In genomic region chr1:2413495-2414296, GRCh38 we compare ENCODE assay signal across 1 cellular context.
A peak's percentile ranks its signal among the peaks of the same experiment; 100 is the strongest.
TF ChIP-seq lines count a peak whose summit lies in the region.

No MANE protein-coding gene starts in this region.

TF ChIP-seq in HepG2, 621 proteins besides CTCF, POLR2A, EP300 and RAD21 (continues in another document):
- TF ChIP-seq GATAD2A (CRISPR knock-in tag; IDR thresholded peaks at IDR 0.05) (0 out of 2 replicates have a peak, but pooled peaks have one; percentile 28), ZFP1 (CRISPR knock-in tag; IDR thresholded peaks at IDR 0.05) (no peak), EED (CRISPR knock-in tag; IDR thresholded peaks at IDR 0.05) (no peak), HMGXB4 (CRISPR knock-in tag; IDR thresholded peaks at IDR 0.05; ENCODE audit: borderline replicate concordance in 1 of 2, low read depth in 1 of 2) (peak; percentile 11 to 27; a peak in 1 of 4 replicates), POLR2G (IDR thresholded peaks at IDR 0.05; ENCODE audit: low read depth, low read length) (peak; percentile 53), ATF3 (CRISPR knock-in tag; IDR thresholded peaks at IDR 0.05) (no peak), NCOA2 (CRISPR knock-in tag; IDR thresholded peaks at IDR 0.05) (0 out of 2 replicates have a peak, but pooled peaks have one; percentile 8), ZNF367 (CRISPR knock-in tag; IDR thresholded peaks at IDR 0.05; ENCODE audit: borderline replicate concordance) (no peak), SMARCC2 (IDR thresholded peaks at IDR 0.05) (no peak), ZNF569 (CRISPR knock-in tag; IDR thresholded peaks at IDR 0.05; ENCODE audit: borderline replicate concordance) (no peak), REPIN1 (CRISPR knock-in tag; IDR thresholded peaks at IDR 0.05; ENCODE audit: borderline replicate concordance, low read depth) (0 out of 2 replicates have a peak, but pooled peaks have one; percentile 49), ZNF12 (CRISPR knock-in tag; IDR thresholded peaks at IDR 0.05) (no peak), ZNF782 (CRISPR knock-in tag; IDR thresholded peaks at IDR 0.05; ENCODE audit: borderline replicate concordance) (no peak), HNF4A (CRISPR knock-in tag; IDR thresholded peaks at IDR 0.05) (peak; percentile 17; the same call in 1 of the 2 replicates), HNF1B (CRISPR knock-in tag; IDR thresholded peaks at IDR 0.05) (peak; percentile 70; the same call in 1 of the 2 replicates), ZNF501 (CRISPR knock-in tag; IDR thresholded peaks at IDR 0.05) (peak; percentile 86), FOXA3 (CRISPR knock-in tag; IDR thresholded peaks at IDR 0.05) (0 out of 2 replicates have a peak, but pooled peaks have one; percentile 1), ZUFSP (CRISPR knock-in tag; IDR thresholded peaks at IDR 0.05; ENCODE audit: borderline replicate concordance) (no peak), ZBTB37 (CRISPR knock-in tag; IDR thresholded peaks at IDR 0.05) (peak; percentile 69), RBM39 (IDR thresholded peaks at IDR 0.05; ENCODE audit: low read depth, low read length, poor library complexity, severe bottlenecking) (no peak), ZMAT3 (CRISPR knock-in tag; conservative IDR thresholded peaks at IDR 0.05) (peak; percentile 26), KLF16 (CRISPR knock-in tag; IDR thresholded peaks at IDR 0.05) (0 out of 4 replicates have a peak, but pooled peaks of 1 of the 2 experiments have one; percentile 15), NFYB (CRISPR knock-in tag; IDR thresholded peaks at IDR 0.05) (no peak), ZNF749 (CRISPR knock-in tag; IDR thresholded peaks at IDR 0.05; ENCODE audit: borderline replicate concordance) (no peak; the same call in 1 of the 2 replicates), ZBTB44 (CRISPR knock-in tag; IDR thresholded peaks at IDR 0.05) (no peak), ZNF317 (CRISPR knock-in tag; IDR thresholded peaks at IDR 0.05) (no peak), RELA (CRISPR knock-in tag; IDR thresholded peaks at IDR 0.05) (0 out of 2 replicates have a peak, but pooled peaks have one; percentile 5), SNRNP70 (IDR thresholded peaks at IDR 0.05; ENCODE audit: low read depth, low read length) (no peak), ERF (CRISPR knock-in tag; IDR thresholded peaks at IDR 0.05) (peak; percentile 67), ZSCAN22 (CRISPR knock-in tag; IDR thresholded peaks at IDR 0.05) (peak; percentile 85), ZNF567 (CRISPR knock-in tag; IDR thresholded peaks at IDR 0.05; ENCODE audit: borderline replicate concordance) (peak; percentile 36; the same call in 1 of the 2 replicates), ZZZ3 (CRISPR knock-in tag; IDR thresholded peaks at IDR 0.05; ENCODE audit: borderline replicate concordance) (no peak), SAP130 (CRISPR knock-in tag; IDR thresholded peaks at IDR 0.05; ENCODE audit: low read depth) (peak; percentile 74), ZNF430 (CRISPR knock-in tag; IDR thresholded peaks at IDR 0.05) (peak; percentile 93), ZNF598 (CRISPR knock-in tag; IDR thresholded peaks at IDR 0.05; ENCODE audit: borderline replicate concordance) (peak; percentile 1; the same call in 1 of the 2 replicates), PATZ1 (CRISPR knock-in tag; IDR thresholded peaks at IDR 0.05) (peak; percentile 63), ASH2L (IDR thresholded peaks at IDR 0.05; ENCODE audit: insufficient read length, low read depth, low read length) (no peak), SSRP1 (CRISPR knock-in tag; IDR thresholded peaks at IDR 0.05) (no peak; the same call in 1 of the 2 replicates), ZNF619 (CRISPR knock-in tag; IDR thresholded peaks at IDR 0.05) (peak; percentile 23; the same call in 1 of the 2 replicates), BCL6 (CRISPR knock-in tag; IDR thresholded peaks at IDR 0.05) (no peak), ARNTL (CRISPR knock-in tag; IDR thresholded peaks at IDR 0.05) (peak; percentile 90; the same call in 1 of the 2 replicates), ZBTB43 (CRISPR knock-in tag; conservative IDR thresholded peaks at IDR 0.05) (0 out of 2 replicates have a peak, but pooled peaks have one; percentile 29), CHCHD3 (CRISPR knock-in tag; IDR thresholded peaks at IDR 0.05) (0 out of 2 replicates have a peak, but pooled peaks have one; percentile 60), PREB (CRISPR knock-in tag; IDR thresholded peaks at IDR 0.05) (no peak), SNAPC4 (CRISPR knock-in tag; IDR thresholded peaks at IDR 0.05) (0 out of 2 replicates have a peak, but pooled peaks have one; percentile 27), DMAP1 (CRISPR knock-in tag; IDR thresholded peaks at IDR 0.05) (peak; percentile 45; the same call in 1 of the 2 replicates), HMG20A (CRISPR knock-in tag; IDR thresholded peaks at IDR 0.05; ENCODE audit: borderline replicate concordance) (no peak), RBM22 (optimal IDR thresholded peaks at IDR 0.05; ENCODE audit: low read length) (no peak), IKZF1 (IDR thresholded peaks at IDR 0.05) (no peak)
